Comparison of ENCODE assay signal across 1 cellular context in the genomic region with DNA sequence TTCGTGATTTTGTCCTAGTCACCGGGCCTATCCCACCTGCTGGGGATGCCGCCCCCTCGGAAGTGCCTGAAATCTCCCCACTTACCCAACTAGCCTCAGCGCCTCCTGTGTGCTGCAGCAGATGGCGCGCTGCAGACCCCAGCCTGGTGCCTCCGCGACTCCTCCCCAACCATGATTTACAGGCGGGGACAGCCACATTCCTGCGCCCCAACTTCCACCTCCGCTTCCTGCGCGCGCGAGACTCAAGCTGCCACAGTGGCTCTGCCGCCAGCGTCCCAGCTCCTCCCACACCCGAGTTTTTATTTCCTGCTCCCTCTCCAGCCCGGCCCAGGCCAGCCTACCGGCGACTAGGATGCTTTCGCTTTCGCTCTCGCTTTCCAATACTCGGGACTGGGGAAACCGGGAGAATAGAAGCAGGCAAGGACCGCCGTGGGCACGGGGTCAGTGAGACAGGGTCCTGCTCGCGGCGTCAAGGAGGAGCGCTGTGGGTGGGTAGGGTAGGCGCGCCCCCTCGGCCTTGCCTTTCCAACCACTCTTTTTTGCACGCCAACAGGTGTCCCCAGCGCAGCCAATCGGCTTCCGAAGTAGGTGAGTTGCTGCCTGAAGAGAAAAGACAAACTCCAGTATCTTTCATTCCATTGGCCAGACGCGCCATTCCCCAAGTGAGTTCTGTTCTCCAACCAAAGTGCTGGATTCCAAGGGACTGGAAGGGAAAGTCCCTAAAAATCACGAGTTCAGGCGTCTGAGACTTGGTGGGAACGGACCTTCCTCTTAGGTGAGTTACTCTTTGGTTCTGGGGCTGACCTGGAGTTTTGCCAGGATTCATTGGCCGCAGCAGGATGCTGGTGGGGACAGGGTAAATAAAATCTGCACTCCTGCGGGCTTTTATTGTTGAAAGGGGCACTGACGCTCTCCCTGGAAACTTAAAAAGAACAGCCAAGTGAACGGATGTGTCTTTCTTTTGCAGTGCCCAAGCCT.
TF ChIP-seq lines count a peak whose summit lies in the region.

TSS of gene FAM111A (plus strand) at position 327 of the 978 bp plus-strand sequence. CDS start 6,017 bp downstream, outside the sequence.

TF ChIP-seq in HepG2, 621 proteins besides CTCF, POLR2A, EP300 and RAD21 (continued from another document and continues in another):
- TF ChIP-seq ZNF251 (CRISPR knock-in tag; IDR thresholded peaks at IDR 0.05) (no peak), EED (CRISPR knock-in tag; IDR thresholded peaks at IDR 0.05) (peak; percentile 27; the same call in 1 of the 2 replicates), HIVEP1 (CRISPR knock-in tag; IDR thresholded peaks at IDR 0.05) (peak; percentile 75), NFYB (CRISPR knock-in tag; IDR thresholded peaks at IDR 0.05) (peak; percentile 81), ZNF749 (CRISPR knock-in tag; IDR thresholded peaks at IDR 0.05; ENCODE audit: borderline replicate concordance) (no peak), HMGXB3 (CRISPR knock-in tag; IDR thresholded peaks at IDR 0.05; ENCODE audit: borderline replicate concordance) (0 out of 2 replicates have a peak, but pooled peaks have one; percentile 43), SIX4 (CRISPR knock-in tag; IDR thresholded peaks at IDR 0.05) (no peak), HNF4A (CRISPR knock-in tag; IDR thresholded peaks at IDR 0.05) (peak; percentile 8; the same call in 1 of the 2 replicates), ZNF883 (CRISPR knock-in tag; IDR thresholded peaks at IDR 0.05; ENCODE audit: not compliant biosample characterization) (peak; percentile 55), MIER3 (CRISPR knock-in tag; IDR thresholded peaks at IDR 0.05; ENCODE audit: borderline replicate concordance) (peak; percentile 15; the same call in 1 of the 2 replicates), ZSCAN21 (CRISPR knock-in tag; IDR thresholded peaks at IDR 0.05; ENCODE audit: borderline replicate concordance) (0 out of 2 replicates have a peak, but pooled peaks have one; percentile 27), MZF1 (CRISPR knock-in tag; IDR thresholded peaks at IDR 0.05; ENCODE audit: borderline replicate concordance) (no peak), CHCHD3 (CRISPR knock-in tag; IDR thresholded peaks at IDR 0.05) (no peak), ATF1 (CRISPR knock-in tag; IDR thresholded peaks at IDR 0.05) (no peak), ZSCAN5A (CRISPR knock-in tag; IDR thresholded peaks at IDR 0.05; ENCODE audit: borderline replicate concordance) (peak; percentile 83; the same call in 1 of the 2 replicates), SYNCRIP (IDR thresholded peaks at IDR 0.05; ENCODE audit: insufficient read depth, low read depth, low read length) (no peak), BORCS8-MEF2B (CRISPR knock-in tag; IDR thresholded peaks at IDR 0.05) (peak; percentile 91), ELF3 (CRISPR knock-in tag; IDR thresholded peaks at IDR 0.05) (peak; percentile 54; the same call in 1 of the 2 replicates), E2F5 (CRISPR knock-in tag; conservative IDR thresholded peaks at IDR 0.05) (0 out of 2 replicates have a peak, but pooled peaks have one; percentile 48), KMT2A (CRISPR knock-in tag; IDR thresholded peaks at IDR 0.05) (peak; percentile 88), MED1 (CRISPR knock-in tag; IDR thresholded peaks at IDR 0.05) (peak; percentile 29; the same call in 1 of the 2 replicates), ZNF614 (CRISPR knock-in tag; IDR thresholded peaks at IDR 0.05; ENCODE audit: borderline replicate concordance) (0 out of 2 replicates have a peak, but pooled peaks have one; percentile 34), ZMYM2 (CRISPR knock-in tag; IDR thresholded peaks at IDR 0.05) (0 out of 2 replicates have a peak, but pooled peaks have one; percentile 56), HES4 (CRISPR knock-in tag; IDR thresholded peaks at IDR 0.05; ENCODE audit: borderline replicate concordance) (peak; percentile 73; the same call in 1 of the 2 replicates), ZNF878 (CRISPR knock-in tag; IDR thresholded peaks at IDR 0.05) (0 out of 2 replicates have a peak, but pooled peaks have one; percentile 50)
- TF ChIP-seq, protein P1, sequence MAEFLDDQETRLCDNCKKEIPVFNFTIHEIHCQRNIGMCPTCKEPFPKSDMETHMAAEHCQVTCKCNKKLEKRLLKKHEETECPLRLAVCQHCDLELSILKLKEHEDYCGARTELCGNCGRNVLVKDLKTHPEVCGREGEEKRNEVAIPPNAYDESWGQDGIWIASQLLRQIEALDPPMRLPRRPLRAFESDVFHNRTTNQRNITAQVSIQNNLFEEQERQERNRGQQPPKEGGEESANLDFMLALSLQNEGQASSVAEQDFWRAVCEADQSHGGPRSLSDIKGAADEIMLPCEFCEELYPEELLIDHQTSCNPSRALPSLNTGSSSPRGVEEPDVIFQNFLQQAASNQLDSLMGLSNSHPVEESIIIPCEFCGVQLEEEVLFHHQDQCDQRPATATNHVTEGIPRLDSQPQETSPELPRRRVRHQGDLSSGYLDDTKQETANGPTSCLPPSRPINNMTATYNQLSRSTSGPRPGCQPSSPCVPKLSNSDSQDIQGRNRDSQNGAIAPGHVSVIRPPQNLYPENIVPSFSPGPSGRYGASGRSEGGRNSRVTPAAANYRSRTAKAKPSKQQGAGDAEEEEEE (CRISPR knock-in tag; IDR thresholded peaks at IDR 0.05; ENCODE audit: borderline replicate concordance) = 0 out of 2 replicates have a peak, but pooled peaks have one; percentile 56
- TF ChIP-seq, protein P2, sequence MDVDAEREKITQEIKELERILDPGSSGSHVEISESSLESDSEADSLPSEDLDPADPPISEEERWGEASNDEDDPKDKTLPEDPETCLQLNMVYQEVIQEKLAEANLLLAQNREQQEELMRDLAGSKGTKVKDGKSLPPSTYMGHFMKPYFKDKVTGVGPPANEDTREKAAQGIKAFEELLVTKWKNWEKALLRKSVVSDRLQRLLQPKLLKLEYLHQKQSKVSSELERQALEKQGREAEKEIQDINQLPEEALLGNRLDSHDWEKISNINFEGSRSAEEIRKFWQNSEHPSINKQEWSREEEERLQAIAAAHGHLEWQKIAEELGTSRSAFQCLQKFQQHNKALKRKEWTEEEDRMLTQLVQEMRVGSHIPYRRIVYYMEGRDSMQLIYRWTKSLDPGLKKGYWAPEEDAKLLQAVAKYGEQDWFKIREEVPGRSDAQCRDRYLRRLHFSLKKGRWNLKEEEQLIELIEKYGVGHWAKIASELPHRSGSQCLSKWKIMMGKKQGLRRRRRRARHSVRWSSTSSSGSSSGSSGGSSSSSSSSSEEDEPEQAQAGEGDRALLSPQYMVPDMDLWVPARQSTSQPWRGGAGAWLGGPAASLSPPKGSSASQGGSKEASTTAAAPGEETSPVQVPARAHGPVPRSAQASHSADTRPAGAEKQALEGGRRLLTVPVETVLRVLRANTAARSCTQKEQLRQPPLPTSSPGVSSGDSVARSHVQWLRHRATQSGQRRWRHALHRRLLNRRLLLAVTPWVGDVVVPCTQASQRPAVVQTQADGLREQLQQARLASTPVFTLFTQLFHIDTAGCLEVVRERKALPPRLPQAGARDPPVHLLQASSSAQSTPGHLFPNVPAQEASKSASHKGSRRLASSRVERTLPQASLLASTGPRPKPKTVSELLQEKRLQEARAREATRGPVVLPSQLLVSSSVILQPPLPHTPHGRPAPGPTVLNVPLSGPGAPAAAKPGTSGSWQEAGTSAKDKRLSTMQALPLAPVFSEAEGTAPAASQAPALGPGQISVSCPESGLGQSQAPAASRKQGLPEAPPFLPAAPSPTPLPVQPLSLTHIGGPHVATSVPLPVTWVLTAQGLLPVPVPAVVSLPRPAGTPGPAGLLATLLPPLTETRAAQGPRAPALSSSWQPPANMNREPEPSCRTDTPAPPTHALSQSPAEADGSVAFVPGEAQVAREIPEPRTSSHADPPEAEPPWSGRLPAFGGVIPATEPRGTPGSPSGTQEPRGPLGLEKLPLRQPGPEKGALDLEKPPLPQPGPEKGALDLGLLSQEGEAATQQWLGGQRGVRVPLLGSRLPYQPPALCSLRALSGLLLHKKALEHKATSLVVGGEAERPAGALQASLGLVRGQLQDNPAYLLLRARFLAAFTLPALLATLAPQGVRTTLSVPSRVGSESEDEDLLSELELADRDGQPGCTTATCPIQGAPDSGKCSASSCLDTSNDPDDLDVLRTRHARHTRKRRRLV (CRISPR knock-in tag; IDR thresholded peaks at IDR 0.05) = 0 out of 2 replicates have a peak, but pooled peaks have one; percentile 70
- TF ChIP-seq, protein P3, sequence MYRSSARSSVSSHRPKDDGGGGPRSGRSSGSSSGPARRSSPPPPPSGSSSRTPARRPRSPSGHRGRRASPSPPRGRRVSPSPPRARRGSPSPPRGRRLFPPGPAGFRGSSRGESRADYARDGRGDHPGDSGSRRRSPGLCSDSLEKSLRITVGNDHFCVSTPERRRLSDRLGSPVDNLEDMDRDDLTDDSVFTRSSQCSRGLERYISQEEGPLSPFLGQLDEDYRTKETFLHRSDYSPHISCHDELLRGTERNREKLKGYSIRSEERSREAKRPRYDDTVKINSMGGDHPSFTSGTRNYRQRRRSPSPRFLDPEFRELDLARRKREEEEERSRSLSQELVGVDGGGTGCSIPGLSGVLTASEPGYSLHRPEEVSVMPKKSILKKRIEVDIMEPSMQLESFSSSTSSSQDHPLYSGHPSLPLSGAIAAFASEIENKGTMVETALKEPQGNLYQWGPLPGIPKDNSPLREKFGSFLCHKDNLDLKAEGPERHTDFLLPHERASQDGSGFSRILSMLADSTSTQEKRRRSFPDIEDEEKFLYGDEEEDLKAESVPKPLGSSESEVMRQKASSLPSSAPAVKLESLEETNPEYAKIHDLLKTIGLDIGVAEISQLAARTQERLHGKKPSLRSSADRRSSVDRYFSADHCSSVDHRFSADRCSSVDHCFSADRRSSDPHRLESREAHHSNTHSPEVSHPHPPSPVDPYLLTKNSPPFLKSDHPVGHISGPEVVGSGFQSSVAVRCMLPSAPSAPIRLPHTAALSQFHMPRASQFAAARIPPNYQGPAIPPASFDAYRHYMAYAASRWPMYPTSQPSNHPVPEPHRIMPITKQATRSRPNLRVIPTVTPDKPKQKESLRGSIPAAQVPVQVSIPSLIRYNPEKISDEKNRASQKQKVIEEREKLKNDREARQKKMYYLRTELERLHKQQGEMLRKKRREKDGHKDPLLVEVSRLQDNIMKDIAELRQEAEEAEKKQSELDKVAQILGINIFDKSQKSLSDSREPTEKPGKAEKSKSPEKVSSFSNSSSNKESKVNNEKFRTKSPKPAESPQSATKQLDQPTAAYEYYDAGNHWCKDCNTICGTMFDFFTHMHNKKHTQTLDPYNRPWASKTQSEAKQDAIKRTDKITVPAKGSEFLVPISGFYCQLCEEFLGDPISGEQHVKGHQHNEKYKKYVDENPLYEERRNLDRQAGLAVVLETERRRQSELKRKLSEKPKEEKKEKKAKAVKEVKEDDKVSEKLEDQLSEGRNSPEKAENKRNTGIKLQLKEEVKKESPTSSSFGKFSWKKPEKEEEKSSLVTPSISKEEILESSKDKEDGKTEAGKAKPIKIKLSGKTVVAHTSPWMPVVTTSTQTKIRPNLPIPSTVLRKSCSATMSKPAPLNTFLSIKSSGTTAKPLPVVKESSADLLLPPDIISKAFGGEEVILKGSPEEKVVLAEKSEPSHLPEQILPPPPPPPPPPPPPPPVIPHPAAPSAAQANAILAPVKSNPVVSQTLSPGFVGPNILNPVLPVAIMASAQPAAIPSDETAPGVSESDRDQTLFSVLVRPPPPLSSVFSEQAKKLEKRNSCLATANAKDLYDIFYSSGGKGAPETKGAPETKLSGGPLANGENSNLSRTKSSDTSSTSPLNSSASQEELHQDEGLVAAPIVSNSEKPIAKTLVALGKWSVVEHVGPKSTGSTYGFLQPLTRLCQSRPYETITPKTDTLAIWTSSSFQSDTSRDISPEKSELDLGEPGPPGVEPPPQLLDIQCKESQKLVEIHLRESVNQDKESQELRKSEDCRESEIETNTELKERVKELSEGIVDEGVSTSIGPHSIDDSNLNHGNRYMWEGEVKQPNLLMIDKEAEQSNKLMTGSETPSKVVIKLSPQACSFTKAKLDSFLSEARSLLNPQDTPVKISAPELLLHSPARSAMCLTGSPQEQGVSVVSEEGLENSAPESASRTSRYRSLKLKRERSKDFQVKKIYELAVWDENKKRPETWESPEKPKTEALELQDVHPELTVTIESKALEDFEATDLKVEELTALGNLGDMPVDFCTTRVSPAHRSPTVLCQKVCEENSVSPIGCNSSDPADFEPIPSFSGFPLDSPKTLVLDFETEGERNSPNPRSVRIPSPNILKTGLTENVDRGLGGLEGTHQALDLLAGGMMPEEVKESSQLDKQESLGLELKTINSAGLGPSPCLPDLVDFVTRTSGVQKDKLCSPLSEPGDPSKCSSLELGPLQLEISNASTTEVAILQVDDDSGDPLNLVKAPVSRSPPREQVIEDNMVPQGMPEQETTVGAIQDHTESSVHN (CRISPR knock-in tag; IDR thresholded peaks at IDR 0.05) = no peak
